In genomic region chr5:173392172-173392571, GRCh38 we compare ENCODE assay signal across 6 cellular contexts.
"Had no signal": no experiment of that assay in that cellular context is flagged by ENCODE, and none has a peak within 500 bp of the region (broad histone marks: within the 10 kb centered on the region; RNA-seq: fewer than 3 reads in every experiment).

No MANE protein-coding gene starts in this region.

- H3K4me2 ChIP-seq: GM23338, KMS-11 had no signal

- H2AFZ ChIP-seq: GM23338 had no signal

- H3K27ac ChIP-seq: KMS-11 had no signal

- H3K4me3 ChIP-seq: GM23338 had no signal

- ATAC-seq: GM23338 had no signal

- DNase-seq: H9, HCEC 1CT, HFFc6, KBM-7 had no signal

- H3K9ac ChIP-seq: KMS-11 had no signal
